8 cellular contexts compared by ENCODE assay signal in the genomic region with DNA sequence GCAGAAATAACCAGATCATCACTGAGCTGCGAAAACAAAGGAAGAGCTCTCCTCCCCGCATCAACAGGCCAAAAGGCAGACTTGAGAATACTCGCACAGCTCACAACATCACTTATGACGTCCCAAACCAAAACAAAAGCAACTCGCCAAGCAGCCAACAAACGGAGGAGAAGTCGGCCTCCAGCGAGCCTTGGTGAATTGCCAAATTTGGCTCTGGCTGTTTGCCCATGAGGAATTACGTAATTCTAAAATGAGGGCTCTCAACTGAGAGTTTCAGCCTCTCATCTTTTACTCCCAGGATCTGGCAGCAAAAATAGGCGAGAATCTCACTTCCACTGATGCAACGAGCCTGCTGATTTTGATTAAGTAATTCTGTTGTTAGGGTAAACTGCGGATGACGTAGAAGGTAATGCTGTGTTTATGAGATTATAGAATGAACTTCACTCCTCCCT. TPM values are rescaled to one million over a fixed set of nuclear protein-coding genes. Genes with fewer than 3 reads are reported as not detected.
DNase-seq lines count a peak whose midpoint lies in the region; ATAC-seq and TF ChIP-seq lines count a peak whose summit lies in the region.

No MANE protein-coding gene starts in this region.

- in situ Hi-C loops in gastrocnemius medialis (cut with MboI; ENCODE audit: low sequenced_read_pairs in 4 of 4), result no loop called here

- ATAC-seq in heart left ventricle, result peak; percentile 69 to 96 (median 82)
- peak; percentile 82 to 85 for ATAC-seq in gastrocnemius medialis
- no peak for ATAC-seq in natural killer cell treated with Interleukin-12 subunit alpha and Interleukin-12 subunit beta and Interleukin-15 and Interleukin-18, amount 100 ng/mL, for 72 hours

- no peak overlapping the region for H3K4me3 Mint-ChIP-seq in natural killer cell treated with Interleukin-12 subunit alpha and Interleukin-12 subunit beta and Interleukin-15 and Interleukin-18, amount 100 ng/mL, for 72 hours

- no peaks in the 10 kb centered on the region for H3K9me3 Mint-ChIP-seq in natural killer cell treated with Interleukin-12 subunit alpha and Interleukin-12 subunit beta and Interleukin-15 and Interleukin-18, amount 100 ng/mL, for 72 hours

- H3K36me3 ChIP-seq in SJSA1 (no peaks in the 10 kb centered on the region), heart left ventricle (no peaks in the 10 kb centered on the region), gastrocnemius medialis (no peaks in the 10 kb centered on the region)

- no peaks in the 10 kb centered on the region for H3K9me3 ChIP-seq in SJSA1 (replicated peaks)
- no peaks in the 10 kb centered on the region for H3K9me3 ChIP-seq in heart left ventricle
- no peaks in the 10 kb centered on the region for H3K9me3 ChIP-seq in gastrocnemius medialis

- intact Hi-C loops in heart left ventricle (cut with DNase I) (loop anchor here in 1 of 10 donors (5.0 kb wide), 1 partner anchor 49 kb away; no protein-coding TSS in a partner anchor), gastrocnemius medialis (cut with DNase I; ENCODE audit: low total_unique reads) (no loop called here)

- WGBS in heart left ventricle, 4 donors, result 3 to 33% (median 7%) methylated on average over 12 to 13 of the region's 13 CpGs

- H3K27ac Mint-ChIP-seq in natural killer cell treated with Interleukin-12 subunit alpha and Interleukin-12 subunit beta and Interleukin-15 and Interleukin-18, amount 100 ng/mL, for 72 hours, result no peak overlapping the region

- no peak overlapping the region for H3K4me3 ChIP-seq in HL-60 (replicated peaks; ENCODE audit: insufficient read depth, low read length)
- no peak overlapping the region for H3K4me3 ChIP-seq in SJSA1
- H3K4me3 ChIP-seq in heart left ventricle, result peak overlapping the region in 6 of 12 donors; percentile 2 to 34 (median 24)
- peak overlapping the region in 1 of 4 donors; percentile 7 for H3K4me3 ChIP-seq in gastrocnemius medialis

- H3K27ac ChIP-seq in HL-60 (replicated peaks) (no peak overlapping the region), SJSA1 (peak overlapping the region; percentile 39), heart left ventricle (peak overlapping the region in 10 of 12 donors; percentile 5 to 76 (median 57)), gastrocnemius medialis (peak overlapping the region; percentile 49 to 69 (median 60))

- H3K27me3 Mint-ChIP-seq in natural killer cell treated with Interleukin-12 subunit alpha and Interleukin-12 subunit beta and Interleukin-15 and Interleukin-18, amount 100 ng/mL, for 72 hours, result no peaks in the 10 kb centered on the region

- TF ChIP-seq CTCF in HL-60 (IDR thresholded peaks at IDR 0.05; ENCODE audit: insufficient read depth, low read length), result no peak
- no peak for TF ChIP-seq CTCF in heart left ventricle (IDR thresholded peaks at IDR 0.05)
- TF ChIP-seq CTCF in gastrocnemius medialis (IDR thresholded peaks at IDR 0.05 in 4 of 5, conservative IDR thresholded peaks at IDR 0.05 in 1 of 5), result no peak

- no peaks in the 10 kb centered on the region for H3K36me3 Mint-ChIP-seq in natural killer cell treated with Interleukin-12 subunit alpha and Interleukin-12 subunit beta and Interleukin-15 and Interleukin-18, amount 100 ng/mL, for 72 hours

- DNase-seq in HL-60 (ENCODE audit: low read depth in 1 of 2, low spot score in 1 of 2) (peak; percentile 16 to 27), SJSA1 (ENCODE audit: low read depth in 1 of 2, low spot score in 2 of 2) (peak; percentile 80 to 85), heart left ventricle (peak; percentile 70 to 88 (median 76)), gastrocnemius medialis (peak; percentile 44 to 69), activated T-cell treated with anti-CD3 and anti-CD28 coated beads for 4 hours (no peak), NK-92 (lab: John Stamatoyannopoulos, UW; ENCODE audit: unreplicated experiment) (no peak), 8988T (no peak)
- no peak for DNase-seq in natural killer cell treated with Interleukin-12 subunit alpha and Interleukin-12 subunit beta and Interleukin-15 and Interleukin-18, amount 100 ng/mL, for 72 hours (ENCODE audit: low spot score)

- H3K4me1 Mint-ChIP-seq in natural killer cell treated with Interleukin-12 subunit alpha and Interleukin-12 subunit beta and Interleukin-15 and Interleukin-18, amount 100 ng/mL, for 72 hours (ENCODE audit: low read depth in 2 of 2), result no peaks in the 10 kb centered on the region

- TF ChIP-seq POLR2A in heart left ventricle (IDR thresholded peaks at IDR 0.05) (no peak), gastrocnemius medialis (IDR thresholded peaks at IDR 0.05) (no peak)

- H3K4me1 ChIP-seq in SJSA1 (replicated peaks) (peaks cover 42% of the 10 kb centered on the region), heart left ventricle (peaks cover 0 to 21% (median 7%) of the 10 kb centered on the region in 12 donors), gastrocnemius medialis (peaks cover 0 to 8% of the 10 kb centered on the region in 2 donors)

- H3K27me3 ChIP-seq in HL-60 (ENCODE audit: insufficient read depth, poor library complexity, severe bottlenecking) (no peaks in the 10 kb centered on the region), SJSA1 (replicated peaks) (no peaks in the 10 kb centered on the region), heart left ventricle (no peaks in the 10 kb centered on the region), gastrocnemius medialis (no peaks in the 10 kb centered on the region)

RNA-seq across cellular contexts. Expression of a gene that starts 51.7 kb away (rescaled TPM):
- 0.61 and 6.0 TPM in 2 replicates for total RNA-seq in SJSA1 (2014; rRNA removed; shearing (Covaris generic))
- 10 to 100 TPM in 1 of 9 donors, 1 to 10 TPM in 8; 4.2 to 12.7 (median 7.2) TPM for total RNA-seq in heart left ventricle
- polyA plus RNA-seq in heart left ventricle, result 1 to 10 TPM; 2.2 to 2.9 TPM
- 1 to 10 TPM; 2.5 to 6.5 (median 2.7) TPM for total RNA-seq in gastrocnemius medialis
- not detected for total RNA-seq in natural killer cell treated with Interleukin-12 subunit alpha and Interleukin-12 subunit beta and Interleukin-15 and Interleukin-18, amount 100 ng/mL, for 72 hours

Comparison
In these comparisons a context has a peak if more than half of its experiments do, and no peak if none do; other contexts are left out.
1. DNase-seq: peak in HL-60 (2 of 2), SJSA1 (2 of 2), heart left ventricle (5 of 5) and gastrocnemius medialis (2 of 2); none in activated T-cell treated with anti-CD3 and anti-CD28 coated beads for 4 hours (single experiment), NK-92 (single experiment), natural killer cell treated with Interleukin-12 subunit alpha and Interleukin-12 subunit beta and Interleukin-15 and Interleukin-18, amount 100 ng/mL, for 72 hours (single experiment) and 8988T (single experiment).
2. ATAC-seq: peak in heart left ventricle (4 of 4) and gastrocnemius medialis (2 of 2); none in natural killer cell treated with Interleukin-12 subunit alpha and Interleukin-12 subunit beta and Interleukin-15 and Interleukin-18, amount 100 ng/mL, for 72 hours (0 of 2).